In genomic region chr1:119140177-119141019, GRCh38 we compare ENCODE assay signal across 8 cellular contexts.
DNase-seq lines count a peak whose midpoint lies in the region; ATAC-seq, FAIRE-seq and TF ChIP-seq lines count a peak whose summit lies in the region.

TSS of gene WARS2 (minus strand) at chr1:119140653. CDS start at chr1:119140644, 9 bp downstream.

- peak; percentile 87 for FAIRE-seq in islet of Langerhans (lab: Jason Lieb, UNC)

- DNase-seq in AG10803 (ENCODE audit: low read depth): peak; percentile 98
- peak; percentile 100 for DNase-seq in NCI-H345 treated with DMSO at 0.1 percent for 48 hours (lab: John Stamatoyannopoulos, UW; ENCODE audit: unreplicated experiment)
- peak; percentile 69 to 87 (median 83) for DNase-seq in activated CD4-positive, CD25-positive, alpha-beta regulatory T cell (lab: John Stamatoyannopoulos, UW)
- DNase-seq in cerebellar cortex (ENCODE audit: low spot score): peak; percentile 99
- DNase-seq in stimulated activated CD4-positive, alpha-beta T cell treated with anti-CD3 and anti-CD28 coated beads, Interleukin-12 subunit alpha, Interleukin-12 subunit beta, amount 100 ng/mL, for 4 hours: peak; percentile 85

- H3K4me3 ChIP-seq in AG10803 (ENCODE audit: low read length): peak within 1 kb of the TSS; percentile 83

- peak; percentile 94 for ATAC-seq in GM19035 (IDR thresholded peaks at IDR 0.05; ENCODE audit: unreplicated experiment)
- ATAC-seq in HG03342 (IDR thresholded peaks at IDR 0.05; ENCODE audit: unreplicated experiment): peak; percentile 93

- peak; percentile 1; the same call in 1 of the 2 replicates for TF ChIP-seq CTCF in AG10803 (conservative IDR thresholded peaks at IDR 0.05; ENCODE audit: low read length)

Comparison
In these comparisons a context has a peak if more than half of its experiments do, and no peak if none do; other contexts are left out.
1. Peak in every context shown above with its lines: DNase-seq, ATAC-seq and H3K4me3 ChIP-seq.